In genomic region chr4:138859249-138859648, GRCh38 we compare ENCODE assay signal across 23 cellular contexts.
A peak's percentile ranks its signal among the peaks of the same experiment; 100 is the strongest.
DNase-seq lines count a peak whose midpoint lies in the region; ATAC-seq, FAIRE-seq and TF ChIP-seq lines count a peak whose summit lies in the region.
"Had no signal": no experiment of that assay in that cellular context is flagged by ENCODE, and none has a peak within 500 bp of the region (broad histone marks: within the 10 kb centered on the region; RNA-seq: fewer than 3 reads in every experiment).

No MANE protein-coding gene starts in this region.

- peak; percentile 28 for DNase-seq in HT-29 (ENCODE audit: low spot score)
- peak; percentile 10 for DNase-seq in RWPE1 (ENCODE audit: low spot score)
- DNase-seq in retinal pigment epithelial cell (ENCODE audit: low read depth): peak; percentile 41
- no peak for DNase-seq in NCI-H1048 (lab: John Stamatoyannopoulos, UW)
- DNase-seq: activated CD4-positive, alpha-beta memory T cell treated with anti-CD3 and anti-CD28 coated beads, Interleukin-2, amount 10 ng/mL, durations not matched to agents 7 days and 5 days; activated CD8-positive, alpha-beta memory T cell treated with anti-CD3 and anti-CD28 coated beads, Interleukin-2, amount 50 U/mL, for 48 hours; activated naive CD4-positive, alpha-beta T cell treated with anti-CD3 and anti-CD28 coated beads, Interleukin-2, amount 10 ng/mL, durations not matched to agents 7 days and 5 days; adrenal gland; H9; hypothalamus; naive thymus-derived CD8-positive, alpha-beta T cell; NCI-H1105; NCI-H187; NCI-H526 treated with DMSO at 0.1 percent for 48 hours; SIG-M5 had no signal

- TF ChIP-seq EP300 in gastroesophageal sphincter (IDR thresholded peaks at IDR 0.05): no peak

- no peaks in the 10 kb centered on the region for H3K36me3 ChIP-seq in gastroesophageal sphincter
- H3K36me3 ChIP-seq: adrenal gland; BLaER1 treated with 17β-estradiol and CSF1 and Interleukin-3, amounts not matched to agents 10 nM and 100 nM had no signal

- ATAC-seq in HG03045 (IDR thresholded peaks at IDR 0.05; ENCODE audit: unreplicated experiment): no peak
- no peak for ATAC-seq in gastroesophageal sphincter
- ATAC-seq: activated T-helper 17 cell treated with anti-CD3 and anti-CD28 coated beads, Interleukin-2, amount 50 U/mL, for 72 hours; naive thymus-derived CD8-positive, alpha-beta T cell; stimulated activated memory B cell treated with anti-CD40 and anti-IgM and Interleukin-4, amounts not matched to agents 10 μg/mL and 1 μg/mL and 100 μg/mL, for 72 hours had no signal

- TF ChIP-seq CTCF in RWPE1 (conservative IDR thresholded peaks at IDR 0.05; ENCODE audit: low read depth) (no peak), retinal pigment epithelial cell (conservative IDR thresholded peaks at IDR 0.05; ENCODE audit: low read depth, low read length) (no peak), gastroesophageal sphincter (IDR thresholded peaks at IDR 0.05) (no peak)

- peaks cover 9% of the 10 kb centered on the region for H3K27me3 ChIP-seq in gastroesophageal sphincter
- H3K27me3 ChIP-seq: adrenal gland; BLaER1 treated with 17β-estradiol and CSF1 and Interleukin-3, amounts not matched to agents 10 nM and 100 nM had no signal

- FAIRE-seq in islet of Langerhans (lab: Jason Lieb, UNC): peak; percentile 43
- FAIRE-seq: endometrium, GM12892 had no signal

- 95 to 100% methylated on average over 2 to 4 of the region's 4 CpGs for WGBS in gastroesophageal sphincter (ENCODE audit: low coverage in 1 of 2), 2 donors

- CTCF ChIA-PET in RWPE1 (lab: Yijun Ruan, JAX): no interaction called here

- no peaks in the 10 kb centered on the region for H3K4me1 ChIP-seq in gastroesophageal sphincter
- H3K4me1 ChIP-seq: adrenal gland had no signal

- H3K4me3 ChIP-seq in retinal pigment epithelial cell (ENCODE audit: low read length): no peak overlapping the region
- no peak overlapping the region for H3K4me3 ChIP-seq in gastroesophageal sphincter
- H3K4me3 ChIP-seq: adrenal gland; BLaER1 treated with 17β-estradiol and CSF1 and Interleukin-3, amounts not matched to agents 10 nM and 100 nM had no signal

- H3K27ac ChIP-seq in RWPE1: no peak overlapping the region
- H3K27ac ChIP-seq in gastroesophageal sphincter: no peak overlapping the region
- H3K27ac ChIP-seq: adrenal gland; BLaER1 treated with 17β-estradiol and CSF1 and Interleukin-3, amounts not matched to agents 10 nM and 100 nM had no signal

- POLR2A ChIA-PET in RWPE1 (lab: Yijun Ruan, JAX; ENCODE audit: low non-redundant PET): no interaction called here

- TF ChIP-seq POLR2A in gastroesophageal sphincter (IDR thresholded peaks at IDR 0.05): no peak

- no peaks in the 10 kb centered on the region for H3K9me3 ChIP-seq in gastroesophageal sphincter
- H3K9me3 ChIP-seq: adrenal gland had no signal
